12 cellular contexts compared by ENCODE assay signal in genomic region chr11:35815556-35816315, GRCh38.
DNase-seq lines count a peak whose midpoint lies in the region; ATAC-seq and TF ChIP-seq lines count a peak whose summit lies in the region.
"Had no signal": no experiment of that assay in that cellular context is flagged by ENCODE, and none has a peak within 500 bp of the region (broad histone marks: within the 10 kb centered on the region; RNA-seq: fewer than 3 reads in every experiment).

No MANE protein-coding gene starts in this region.

- no peak for TF ChIP-seq POLR2A in body of pancreas (IDR thresholded peaks at IDR 0.05)
- no peak for TF ChIP-seq POLR2A in sigmoid colon (IDR thresholded peaks at IDR 0.05)

- H3K27ac ChIP-seq in body of pancreas: no peak overlapping the region
- no peak overlapping the region for H3K27ac ChIP-seq in right cardiac atrium (ENCODE audit: low read length)
- peak overlapping the region in 1 of 4 donors; percentile 34 for H3K27ac ChIP-seq in sigmoid colon

- no peaks in the 10 kb centered on the region for H3K4me1 Mint-ChIP-seq in stimulated activated memory B cell treated with anti-CD40 and anti-IgM and Interleukin-4, amounts not matched to agents 10 μg/mL and 1 μg/mL and 100 μg/mL, for 72 hours
- no peaks in the 10 kb centered on the region for H3K4me1 Mint-ChIP-seq in activated naive CD4-positive, alpha-beta T cell treated with anti-CD3 and anti-CD28 coated beads, Interleukin-2, amount 10 ng/mL, durations not matched to agents 7 days and 5 days

- TF ChIP-seq CTCF in body of pancreas (IDR thresholded peaks at IDR 0.05) (no peak), sigmoid colon (IDR thresholded peaks at IDR 0.05) (no peak)

- no peaks in the 10 kb centered on the region for H3K9me3 Mint-ChIP-seq in stimulated activated memory B cell treated with anti-CD40 and anti-IgM and Interleukin-4, amounts not matched to agents 10 μg/mL and 1 μg/mL and 100 μg/mL, for 72 hours
- H3K9me3 Mint-ChIP-seq in activated naive CD4-positive, alpha-beta T cell treated with anti-CD3 and anti-CD28 coated beads, Interleukin-2, amount 10 ng/mL, durations not matched to agents 7 days and 5 days: no peaks in the 10 kb centered on the region

- H3K4me3 ChIP-seq in body of pancreas (no peak overlapping the region), right cardiac atrium (ENCODE audit: low read length) (no peak overlapping the region), sigmoid colon (no peak overlapping the region)

- H3K36me3 Mint-ChIP-seq in stimulated activated memory B cell treated with anti-CD40 and anti-IgM and Interleukin-4, amounts not matched to agents 10 μg/mL and 1 μg/mL and 100 μg/mL, for 72 hours: peaks cover 40% of the 10 kb centered on the region
- H3K36me3 Mint-ChIP-seq in activated naive CD4-positive, alpha-beta T cell treated with anti-CD3 and anti-CD28 coated beads, Interleukin-2, amount 10 ng/mL, durations not matched to agents 7 days and 5 days: no peaks in the 10 kb centered on the region

- no peak overlapping the region for H3K27ac Mint-ChIP-seq in stimulated activated memory B cell treated with anti-CD40 and anti-IgM and Interleukin-4, amounts not matched to agents 10 μg/mL and 1 μg/mL and 100 μg/mL, for 72 hours
- H3K27ac Mint-ChIP-seq in activated naive CD4-positive, alpha-beta T cell treated with anti-CD3 and anti-CD28 coated beads, Interleukin-2, amount 10 ng/mL, durations not matched to agents 7 days and 5 days: no peak overlapping the region

- H3K4me3 Mint-ChIP-seq in stimulated activated memory B cell treated with anti-CD40 and anti-IgM and Interleukin-4, amounts not matched to agents 10 μg/mL and 1 μg/mL and 100 μg/mL, for 72 hours: no peak overlapping the region
- no peak overlapping the region for H3K4me3 Mint-ChIP-seq in activated naive CD4-positive, alpha-beta T cell treated with anti-CD3 and anti-CD28 coated beads, Interleukin-2, amount 10 ng/mL, durations not matched to agents 7 days and 5 days

- H3K4me1 ChIP-seq in body of pancreas (peaks cover 57% of the 10 kb centered on the region), right cardiac atrium (ENCODE audit: control insufficient read depth, insufficient read depth, low read length) (peaks cover 8% of the 10 kb centered on the region), sigmoid colon (peaks cover 0 to 27% (median 17%) of the 10 kb centered on the region in 4 donors)

- H3K27me3 Mint-ChIP-seq in stimulated activated memory B cell treated with anti-CD40 and anti-IgM and Interleukin-4, amounts not matched to agents 10 μg/mL and 1 μg/mL and 100 μg/mL, for 72 hours: no peaks in the 10 kb centered on the region
- H3K27me3 Mint-ChIP-seq in activated naive CD4-positive, alpha-beta T cell treated with anti-CD3 and anti-CD28 coated beads, Interleukin-2, amount 10 ng/mL, durations not matched to agents 7 days and 5 days: no peaks in the 10 kb centered on the region

- CTCF ChIA-PET in activated naive CD4-positive, alpha-beta T cell treated with anti-CD3 and anti-CD28 coated beads, Interleukin-2, amount 10 ng/mL, durations not matched to agents 7 days and 5 days (lab: Charles Lee): no interaction called here

- H3K9me3 ChIP-seq in body of pancreas: no peaks in the 10 kb centered on the region
- no peaks in the 10 kb centered on the region for H3K9me3 ChIP-seq in right cardiac atrium (ENCODE audit: control insufficient read depth, low read length)
- H3K9me3 ChIP-seq in sigmoid colon: no peaks in the 10 kb centered on the region

- TF ChIP-seq RAD21 in Ishikawa (IDR thresholded peaks at IDR 0.05; ENCODE audit: low read depth): peak; percentile 20; the same call in 1 of the 2 replicates

- H3K27me3 ChIP-seq in body of pancreas (no peaks in the 10 kb centered on the region), right cardiac atrium (ENCODE audit: control insufficient read depth, insufficient read depth) (no peaks in the 10 kb centered on the region), sigmoid colon (no peaks in the 10 kb centered on the region)

- TF ChIP-seq EP300 in Ishikawa (IDR thresholded peaks at IDR 0.05; ENCODE audit: borderline replicate concordance) (peak; percentile 97), sigmoid colon (IDR thresholded peaks at IDR 0.05) (no peak)

- ATAC-seq in body of pancreas (peak; percentile 65), right cardiac atrium (peak; percentile 87 to 90), GM21367 (IDR thresholded peaks at IDR 0.05; ENCODE audit: unreplicated experiment) (no peak)
- no peak for ATAC-seq in stimulated activated memory B cell treated with anti-CD40 and anti-IgM and Interleukin-4, amounts not matched to agents 10 μg/mL and 1 μg/mL and 100 μg/mL, for 72 hours

- no peaks in the 10 kb centered on the region for H3K36me3 ChIP-seq in body of pancreas (replicated peaks in 1 of 2; ENCODE audit: insufficient read depth in 1 of 2, low read depth in 2 of 2)
- no peaks in the 10 kb centered on the region for H3K36me3 ChIP-seq in sigmoid colon

- intact Hi-C loops in body of pancreas (cut with DNase I): no loop called here
- intact Hi-C loops in right cardiac atrium (cut with DNase I): no loop called here
- intact Hi-C loops in sigmoid colon (cut with DNase I): no loop called here

- DNase-seq in body of pancreas (peak; percentile 44 to 72 (median 64)), right cardiac atrium (peak in 2 of 3 donors; percentile 58 to 65), sigmoid colon (peak; percentile 81)
- no peak for DNase-seq in activated naive CD4-positive, alpha-beta T cell treated with anti-CD3 and anti-CD28 coated beads, Interleukin-2, amount 10 ng/mL, durations not matched to agents 7 days and 5 days
- no peak for DNase-seq in activated CD4-positive, alpha-beta T cell treated with anti-CD3 and anti-CD28 coated beads for 4 hours
- DNase-seq: activated naive CD4-positive, alpha-beta T cell treated with anti-CD3 and anti-CD28 coated beads, Interleukin-2, amount 50 U/mL, for 16 hours; NCI-H187 treated with DMSO at 0.1 percent for 48 hours; stimulated activated CD4-positive, alpha-beta T cell treated with anti-CD3 and anti-CD28 coated beads, Interleukin-4, amount 100 ng/mL, for 4 hours; stimulated activated naive CD4-positive, alpha-beta T cell had no signal

- 50 to 51% methylated on average over 5 of the region's 5 CpGs for WGBS in body of pancreas, 2 donors
- WGBS in right cardiac atrium: 64% methylated on average over 5 of the region's 5 CpGs
- WGBS in sigmoid colon, 2 donors: 89 to 93% methylated on average over 5 of the region's 5 CpGs

TF ChIP-seq in Ishikawa, 13 proteins besides CTCF, POLR2A, EP300 and RAD21:
- TF ChIP-seq TCF12 (IDR thresholded peaks at IDR 0.05; ENCODE audit: low read depth): peak; percentile 94
- no peak for TF ChIP-seq ZBTB7A (IDR thresholded peaks at IDR 0.05; ENCODE audit: low read depth)
- TF ChIP-seq NFIC (IDR thresholded peaks at IDR 0.05): peak; percentile 90
- TF ChIP-seq CREB1 (IDR thresholded peaks at IDR 0.05; ENCODE audit: low read depth): no peak
- no peak for TF ChIP-seq YY1 (IDR thresholded peaks at IDR 0.05; ENCODE audit: low read depth)
- TF ChIP-seq TEAD4 (IDR thresholded peaks at IDR 0.05): peak; percentile 91
- no peak for TF ChIP-seq TAF1 (IDR thresholded peaks at IDR 0.05; ENCODE audit: low read depth)
- TF ChIP-seq MAX (IDR thresholded peaks at IDR 0.05): peak; percentile 64; the same call in 1 of the 2 replicates
- peak; percentile 89 for TF ChIP-seq FOXM1 (IDR thresholded peaks at IDR 0.05; ENCODE audit: borderline replicate concordance, low read depth)

Comparison
In these comparisons a context has a peak if more than half of its experiments do, and no peak if none do; other contexts are left out.
1. ATAC-seq: peak in body of pancreas (single experiment) and right cardiac atrium (2 of 2); none in GM21367 (single experiment) and stimulated activated memory B cell treated with anti-CD40 and anti-IgM and Interleukin-4, amounts not matched to agents 10 μg/mL and 1 μg/mL and 100 μg/mL, for 72 hours (single experiment).
2. DNase-seq: peak in body of pancreas (4 of 4), right cardiac atrium (2 of 3) and sigmoid colon (single experiment); none in activated naive CD4-positive, alpha-beta T cell treated with anti-CD3 and anti-CD28 coated beads, Interleukin-2, amount 10 ng/mL, durations not matched to agents 7 days and 5 days (single experiment) and activated CD4-positive, alpha-beta T cell treated with anti-CD3 and anti-CD28 coated beads for 4 hours (0 of 2).